Comparison of ENCODE assay signal across 21 cellular contexts in genomic region chr1:111559736-111560279, GRCh38. TPM values are rescaled to one million over a fixed set of nuclear protein-coding genes. Genes with fewer than 3 reads are reported as not detected.
DNase-seq lines count a peak whose midpoint lies in the region; ATAC-seq, FAIRE-seq and TF ChIP-seq lines count a peak whose summit lies in the region.
"Had no signal": no experiment of that assay in that cellular context is flagged by ENCODE, and none has a peak within 500 bp of the region (broad histone marks: within the 10 kb centered on the region; RNA-seq: fewer than 3 reads in every experiment).

No MANE protein-coding gene starts in this region.

- ATAC-seq in pancreas (peak in 3 of 4 donors; percentile 22 to 65 (median 64)), HG03039 (IDR thresholded peaks at IDR 0.05; ENCODE audit: unreplicated experiment) (no peak)
- ATAC-seq: natural killer cell treated with Interleukin-12 subunit alpha and Interleukin-12 subunit beta and Interleukin-15 and Interleukin-18, amount 100 ng/mL, for 72 hours; sciatic nerve; stimulated activated effector memory CD8-positive, alpha-beta T cell treated with anti-CD3 and anti-CD28 coated beads, Interleukin-12 subunit alpha, Interleukin-12 subunit beta, amount 100 ng/mL, for 72 hours had no signal

- H3K4me1 ChIP-seq in pancreas: no peaks in the 10 kb centered on the region
- H3K4me1 ChIP-seq: colonic mucosa had no signal

- intact Hi-C loops in pancreas (cut with DNase I): no loop called here
- intact Hi-C loops in activated naive CD4-positive, alpha-beta T cell treated with anti-CD3 and anti-CD28 coated beads for 36 hours (cut with micrococcal nuclease): no loop called here

- H3K4me1 Mint-ChIP-seq in activated naive CD4-positive, alpha-beta T cell treated with anti-CD3 and anti-CD28 coated beads for 36 hours (ENCODE audit: low read depth): peaks cover 6% of the 10 kb centered on the region
- H3K4me1 Mint-ChIP-seq: stimulated activated effector memory CD8-positive, alpha-beta T cell treated with anti-CD3 and anti-CD28 coated beads, Interleukin-12 subunit alpha, Interleukin-12 subunit beta, amount 100 ng/mL, for 72 hours had no signal

- no peak overlapping the region for H3K27ac Mint-ChIP-seq in activated naive CD4-positive, alpha-beta T cell treated with anti-CD3 and anti-CD28 coated beads for 36 hours
- H3K27ac Mint-ChIP-seq: activated naive CD8-positive, alpha-beta T cell treated with anti-CD3 and anti-CD28 coated beads for 36 hours; natural killer cell treated with Interleukin-12 subunit alpha and Interleukin-12 subunit beta and Interleukin-15 and Interleukin-18, amount 100 ng/mL, for 72 hours; stimulated activated effector memory CD8-positive, alpha-beta T cell treated with anti-CD3 and anti-CD28 coated beads, Interleukin-12 subunit alpha, Interleukin-12 subunit beta, amount 100 ng/mL, for 72 hours; type B pancreatic cell had no signal

- H3K9me3 Mint-ChIP-seq in activated naive CD4-positive, alpha-beta T cell treated with anti-CD3 and anti-CD28 coated beads for 36 hours: no peaks in the 10 kb centered on the region
- H3K9me3 Mint-ChIP-seq: activated naive CD8-positive, alpha-beta T cell treated with anti-CD3 and anti-CD28 coated beads for 36 hours; natural killer cell treated with Interleukin-12 subunit alpha and Interleukin-12 subunit beta and Interleukin-15 and Interleukin-18, amount 100 ng/mL, for 72 hours; stimulated activated effector memory CD8-positive, alpha-beta T cell treated with anti-CD3 and anti-CD28 coated beads, Interleukin-12 subunit alpha, Interleukin-12 subunit beta, amount 100 ng/mL, for 72 hours; type B pancreatic cell had no signal

- no peaks in the 10 kb centered on the region for H3K36me3 Mint-ChIP-seq in activated naive CD4-positive, alpha-beta T cell treated with anti-CD3 and anti-CD28 coated beads for 36 hours (ENCODE audit: low read depth)
- H3K36me3 Mint-ChIP-seq: activated naive CD8-positive, alpha-beta T cell treated with anti-CD3 and anti-CD28 coated beads for 36 hours; natural killer cell treated with Interleukin-12 subunit alpha and Interleukin-12 subunit beta and Interleukin-15 and Interleukin-18, amount 100 ng/mL, for 72 hours; stimulated activated effector memory CD8-positive, alpha-beta T cell treated with anti-CD3 and anti-CD28 coated beads, Interleukin-12 subunit alpha, Interleukin-12 subunit beta, amount 100 ng/mL, for 72 hours; type B pancreatic cell had no signal

- no peak for FAIRE-seq in pancreas (lab: Jason Lieb, UNC)

- H3K4me3 Mint-ChIP-seq in activated naive CD4-positive, alpha-beta T cell treated with anti-CD3 and anti-CD28 coated beads for 36 hours: no peak overlapping the region
- H3K4me3 Mint-ChIP-seq: activated naive CD8-positive, alpha-beta T cell treated with anti-CD3 and anti-CD28 coated beads for 36 hours; natural killer cell treated with Interleukin-12 subunit alpha and Interleukin-12 subunit beta and Interleukin-15 and Interleukin-18, amount 100 ng/mL, for 72 hours; stimulated activated effector memory CD8-positive, alpha-beta T cell treated with anti-CD3 and anti-CD28 coated beads, Interleukin-12 subunit alpha, Interleukin-12 subunit beta, amount 100 ng/mL, for 72 hours; type B pancreatic cell had no signal

- 35 to 39% methylated on average over 3 of the region's 3 CpGs for WGBS in pancreas, 2 donors

- no peak for TF ChIP-seq CTCF in fibroblast of mammary gland (conservative IDR thresholded peaks at IDR 0.05; ENCODE audit: control insufficient read depth, insufficient read depth, low read depth, low read length)
- no peak for TF ChIP-seq CTCF in pancreas (IDR thresholded peaks at IDR 0.05)

- peak; percentile 42 for DNase-seq in GM03348 (ENCODE audit: low spot score)
- DNase-seq in RPMI7951 (ENCODE audit: low read depth): peak; percentile 32
- peak; percentile 75 for DNase-seq in fibroblast of mammary gland (ENCODE audit: low read depth)
- no peak for DNase-seq in pancreas
- DNase-seq in NCI-H510A (lab: John Stamatoyannopoulos, UW): no peak
- no peak for DNase-seq in foreskin melanocyte
- no peak for DNase-seq in activated naive CD4-positive, alpha-beta T cell treated with anti-CD3 and anti-CD28 coated beads for 36 hours
- DNase-seq: activated CD4-positive, CD25-positive, alpha-beta regulatory T cell treated with anti-CD3 and anti-CD28 coated beads, Interleukin-2, amount 50 U/mL, for 72 hours; activated naive CD8-positive, alpha-beta T cell treated with anti-CD3 and anti-CD28 coated beads for 36 hours; colonic mucosa; erythroblast; NCI-H82; T-helper 2 cell had no signal

- H3K27ac ChIP-seq in pancreas: no peak overlapping the region
- H3K27ac ChIP-seq: colonic mucosa, RWPE1 had no signal

- no peaks in the 10 kb centered on the region for H3K9me3 ChIP-seq in pancreas
- H3K9me3 ChIP-seq: colonic mucosa had no signal

- no peaks in the 10 kb centered on the region for H3K27me3 Mint-ChIP-seq in activated naive CD4-positive, alpha-beta T cell treated with anti-CD3 and anti-CD28 coated beads for 36 hours (ENCODE audit: low read depth)
- H3K27me3 Mint-ChIP-seq: activated naive CD8-positive, alpha-beta T cell treated with anti-CD3 and anti-CD28 coated beads for 36 hours; natural killer cell treated with Interleukin-12 subunit alpha and Interleukin-12 subunit beta and Interleukin-15 and Interleukin-18, amount 100 ng/mL, for 72 hours; type B pancreatic cell had no signal

- H3K36me3 ChIP-seq in pancreas: no peaks in the 10 kb centered on the region
- H3K36me3 ChIP-seq: colonic mucosa had no signal

- CTCF ChIA-PET in activated naive CD4-positive, alpha-beta T cell treated with anti-CD3 and anti-CD28 coated beads for 36 hours (lab: Charles Lee): interaction anchor here (1.1 kb wide), 2 partner anchors 43 to 179 kb away, joined by 3 read pairs; partner anchors contain the start of gene INKA2

- no peak overlapping the region for H3K4me3 ChIP-seq in fibroblast of mammary gland (ENCODE audit: control insufficient read depth, low read depth, low read length)
- H3K4me3 ChIP-seq in pancreas: no peak overlapping the region
- H3K4me3 ChIP-seq: colonic mucosa had no signal

- no peaks in the 10 kb centered on the region for H3K27me3 ChIP-seq in pancreas
- H3K27me3 ChIP-seq: colonic mucosa had no signal

RNA-seq across cellular contexts. Expression of gene ADORA3, which starts 56.4 kb away (rescaled TPM):
- total RNA-seq in RPMI7951 (2014; rRNA removed; shearing (Covaris generic)): not detected in 2 replicates
- total RNA-seq in pancreas: 1 to 10 TPM in 3 of 6 donors, under 1 TPM in 3; 0.32 to 7.3 (median 1.1) TPM
- polyA plus RNA-seq in pancreas: 1 to 10 TPM; 1.1 to 1.2 TPM
- not detected for total RNA-seq in activated naive CD4-positive, alpha-beta T cell treated with anti-CD3 and anti-CD28 coated beads for 36 hours
- total RNA-seq: activated naive CD8-positive, alpha-beta T cell treated with anti-CD3 and anti-CD28 coated beads for 36 hours; HT-29; lung microvascular endothelial cell; natural killer cell treated with Interleukin-12 subunit alpha and Interleukin-12 subunit beta and Interleukin-15 and Interleukin-18, amount 100 ng/mL, for 72 hours had no signal

RNA-seq across cellular contexts. Expression of gene TMIGD3, which starts 56.4 kb away (rescaled TPM):
- total RNA-seq in RPMI7951 (2014; rRNA removed; shearing (Covaris generic)): not detected in 2 replicates
- total RNA-seq in pancreas: 1 to 10 TPM in 2 of 6 donors, under 1 TPM in 2, not detected in 2; 0.25 to 3.7 (median 1.2) TPM
- 1 to 10 TPM in 1 of 2 donors, under 1 TPM in 1; 0.42 to 1.7 TPM for polyA plus RNA-seq in pancreas
- not detected for total RNA-seq in activated naive CD4-positive, alpha-beta T cell treated with anti-CD3 and anti-CD28 coated beads for 36 hours
- total RNA-seq: activated naive CD8-positive, alpha-beta T cell treated with anti-CD3 and anti-CD28 coated beads for 36 hours; HT-29; lung microvascular endothelial cell; natural killer cell treated with Interleukin-12 subunit alpha and Interleukin-12 subunit beta and Interleukin-15 and Interleukin-18, amount 100 ng/mL, for 72 hours had no signal

RNA-seq across cellular contexts. Expression of gene RAP1A, which starts 59.8 kb away (rescaled TPM):
- total RNA-seq in RPMI7951 (2014; rRNA removed; shearing (Covaris generic)): 24.5 and 36.4 TPM in 2 replicates
- total RNA-seq in pancreas: 10 to 100 TPM; 17.0 to 35.1 (median 21.5) TPM
- polyA plus RNA-seq in pancreas: 10 to 100 TPM; 17.3 to 33.1 TPM
- 100 to 1,000 TPM; 152 to 155 TPM for total RNA-seq in activated naive CD4-positive, alpha-beta T cell treated with anti-CD3 and anti-CD28 coated beads for 36 hours

Comparison
In these comparisons a context has a peak if more than half of its experiments do, and no peak if none do; other contexts are left out.
1. DNase-seq: peak in GM03348 (single experiment), RPMI7951 (single experiment) and fibroblast of mammary gland (single experiment); none in pancreas (0 of 6), NCI-H510A (single experiment), foreskin melanocyte (single experiment) and activated naive CD4-positive, alpha-beta T cell treated with anti-CD3 and anti-CD28 coated beads for 36 hours (single experiment).